Comparison of ENCODE assay signal across 17 cellular contexts in the genomic region with DNA sequence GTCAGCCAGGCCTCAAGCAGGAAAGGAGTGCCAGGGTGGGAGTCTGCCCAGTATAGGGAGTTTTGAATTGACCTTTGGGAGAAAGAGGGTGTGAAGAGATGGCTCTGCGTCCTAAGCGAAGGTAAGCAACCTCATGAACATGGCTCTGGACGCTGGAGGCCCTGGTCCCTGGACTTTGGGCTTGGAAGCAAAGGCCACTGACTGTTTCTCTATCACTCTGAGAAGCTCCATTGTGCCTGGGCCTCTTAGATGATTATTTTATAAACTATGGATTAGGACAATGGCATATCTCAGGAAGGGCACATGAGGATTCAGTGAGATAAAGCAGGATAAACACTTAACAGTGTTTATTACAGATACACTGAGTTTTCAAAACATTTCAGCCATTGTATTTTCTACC. TPM values are rescaled to one million over a fixed set of nuclear protein-coding genes. Genes with fewer than 3 reads are reported as not detected.
DNase-seq lines count a peak whose midpoint lies in the region; ATAC-seq, FAIRE-seq and TF ChIP-seq lines count a peak whose summit lies in the region.
"Had no signal": no experiment of that assay in that cellular context is flagged by ENCODE, and none has a peak within 500 bp of the region (broad histone marks: within the 10 kb centered on the region; RNA-seq: fewer than 3 reads in every experiment).

No MANE protein-coding gene starts in this region.

- 42% methylated on average over 3 of the region's 3 CpGs for WGBS in right lobe of liver (ENCODE audit: insufficient coverage, low coverage, low lambda C conversion rate, missing lambda C conversion rate)
- 73 to 84% (median 82%) methylated on average over 3 of the region's 3 CpGs for WGBS in small intestine, 3 donors

- ATAC-seq in Right ventricle myocardium inferior = no peak
- no peak for ATAC-seq in left cardiac atrium
- ATAC-seq in activated naive CD8-positive, alpha-beta T cell treated with anti-CD3 and anti-CD28 coated beads, Interleukin-2, amount 50 U/mL, for 24 hours = no peak
- peak; percentile 62 to 88 (median 68) for ATAC-seq in right lobe of liver
- ATAC-seq in GM21825 (IDR thresholded peaks at IDR 0.05; ENCODE audit: unreplicated experiment) = no peak
- ATAC-seq: CD8-positive, alpha-beta T cell had no signal

- peaks cover 0 to 10% (median 2%) of the 10 kb centered on the region in 4 donors for H3K4me1 ChIP-seq in right lobe of liver
- H3K4me1 ChIP-seq in small intestine (ENCODE audit: control insufficient read depth in 2 of 2, insufficient read depth in 1 of 2, low read depth in 1 of 2, low read length in 1 of 2) = no peaks in the 10 kb centered on the region
- H3K4me1 ChIP-seq: BE2C had no signal

- intact Hi-C loops in Right ventricle myocardium inferior (cut with DNase I) (no loop called here), left cardiac atrium (cut with DNase I) (no loop called here), right lobe of liver (cut with DNase I) (no loop called here)

- H3K4me3 Mint-ChIP-seq in activated naive CD8-positive, alpha-beta T cell treated with anti-CD3 and anti-CD28 coated beads, Interleukin-2, amount 50 U/mL, for 24 hours = no peak overlapping the region
- H3K4me3 Mint-ChIP-seq: CD8-positive, alpha-beta T cell had no signal

- peak overlapping the region; percentile 21 for H3K27ac Mint-ChIP-seq in activated naive CD8-positive, alpha-beta T cell treated with anti-CD3 and anti-CD28 coated beads, Interleukin-2, amount 50 U/mL, for 24 hours
- H3K27ac Mint-ChIP-seq: CD8-positive, alpha-beta T cell had no signal

- TF ChIP-seq CTCF in right lobe of liver (IDR thresholded peaks at IDR 0.05) = no peak

- no peaks in the 10 kb centered on the region for H3K27me3 Mint-ChIP-seq in activated naive CD8-positive, alpha-beta T cell treated with anti-CD3 and anti-CD28 coated beads, Interleukin-2, amount 50 U/mL, for 24 hours

- DNase-seq in Right ventricle myocardium inferior (ENCODE audit: missing footprints) = peak; percentile 18
- no peak for DNase-seq in left cardiac atrium
- DNase-seq in activated naive CD8-positive, alpha-beta T cell treated with anti-CD3 and anti-CD28 coated beads, Interleukin-2, amount 50 U/mL, for 24 hours = no peak
- DNase-seq in right lobe of liver = peak in 2 of 3 donors; percentile 48 to 55
- peak; percentile 44 for DNase-seq in small intestine
- no peak for DNase-seq in AML-193 (lab: John Stamatoyannopoulos, UW)
- DNase-seq in iPS-NIHi7 (ENCODE audit: extremely low spot score) = no peak
- DNase-seq: BE2C; C1 segment of cervical spinal cord; Calu3; CD8-positive, alpha-beta T cell; DMS79 treated with DMSO at 0.1 percent for 48 hours; GF-D8; GM23248; HCEC 1CT had no signal

- peaks cover 43% of the 10 kb centered on the region for H3K4me1 Mint-ChIP-seq in activated naive CD8-positive, alpha-beta T cell treated with anti-CD3 and anti-CD28 coated beads, Interleukin-2, amount 50 U/mL, for 24 hours

- no peak for FAIRE-seq in small intestine (lab: Jason Lieb, UNC)
- FAIRE-seq: H54 had no signal

- H3K36me3 ChIP-seq in right lobe of liver (no peaks in the 10 kb centered on the region), small intestine (ENCODE audit: control insufficient read depth in 2 of 2, insufficient read depth in 2 of 2, low read length in 2 of 2) (peaks cover 0 to 6% of the 10 kb centered on the region in 2 donors)
- H3K36me3 ChIP-seq: BE2C had no signal

- H3K27ac ChIP-seq in right lobe of liver = no peak overlapping the region
- H3K27ac ChIP-seq in small intestine (ENCODE audit: low read depth in 1 of 2, low read length in 1 of 2) = no peak overlapping the region
- H3K27ac ChIP-seq: GM23248 had no signal

- no peak for TF ChIP-seq POLR2A in right lobe of liver (IDR thresholded peaks at IDR 0.05)

- no peak overlapping the region for H3K4me3 ChIP-seq in right lobe of liver
- H3K4me3 ChIP-seq in small intestine (ENCODE audit: low read depth in 1 of 2, low read length in 2 of 2) = no peak overlapping the region
- H3K4me3 ChIP-seq: GM23248 had no signal

- no peaks in the 10 kb centered on the region for H3K27me3 ChIP-seq in right lobe of liver
- no peaks in the 10 kb centered on the region for H3K27me3 ChIP-seq in small intestine (ENCODE audit: control insufficient read depth in 2 of 2, insufficient read depth in 2 of 2, low read length in 2 of 2)
- H3K27me3 ChIP-seq: BE2C had no signal

- peaks cover 51% of the 10 kb centered on the region for H3K36me3 Mint-ChIP-seq in activated naive CD8-positive, alpha-beta T cell treated with anti-CD3 and anti-CD28 coated beads, Interleukin-2, amount 50 U/mL, for 24 hours (ENCODE audit: low read depth)

- H3K9me3 Mint-ChIP-seq in activated naive CD8-positive, alpha-beta T cell treated with anti-CD3 and anti-CD28 coated beads, Interleukin-2, amount 50 U/mL, for 24 hours = no peaks in the 10 kb centered on the region
- H3K9me3 Mint-ChIP-seq: CD8-positive, alpha-beta T cell had no signal

- no peaks in the 10 kb centered on the region for H3K9me3 ChIP-seq in right lobe of liver
- no peaks in the 10 kb centered on the region for H3K9me3 ChIP-seq in small intestine (ENCODE audit: control insufficient read depth, low read depth)
- H3K9me3 ChIP-seq: BE2C had no signal

RNA-seq across cellular contexts. Expression of a gene that starts 59.0 kb away (rescaled TPM):
- total RNA-seq in Right ventricle myocardium inferior (99.2 TPM), left cardiac atrium (10 to 100 TPM; 74.6 to 82.8 TPM), right lobe of liver (100 to 1,000 TPM; 138 to 167 (median 158) TPM)
- polyA plus RNA-seq in small intestine = 100 to 1,000 TPM in 1 of 3 donors, 10 to 100 TPM in 2; 77.7 to 157 (median 93.2) TPM

Comparison
In these comparisons a context has a peak if more than half of its experiments do, and no peak if none do; other contexts are left out.
1. DNase-seq: peak in Right ventricle myocardium inferior (single experiment), right lobe of liver (2 of 3) and small intestine (single experiment); none in left cardiac atrium (single experiment), activated naive CD8-positive, alpha-beta T cell treated with anti-CD3 and anti-CD28 coated beads, Interleukin-2, amount 50 U/mL, for 24 hours (single experiment), AML-193 (0 of 2) and iPS-NIHi7 (single experiment).
2. ATAC-seq: peak in right lobe of liver (4 of 4); none in Right ventricle myocardium inferior (single experiment), left cardiac atrium (0 of 2), activated naive CD8-positive, alpha-beta T cell treated with anti-CD3 and anti-CD28 coated beads, Interleukin-2, amount 50 U/mL, for 24 hours (single experiment) and GM21825 (single experiment).